Comparison of ENCODE assay signal across 15 cellular contexts in genomic region chr20:58313366-58313765, GRCh38. TPM values are rescaled to one million over a fixed set of nuclear protein-coding genes. Genes with fewer than 3 reads are reported as not detected.
DNase-seq lines count a peak whose midpoint lies in the region; ATAC-seq and TF ChIP-seq lines count a peak whose summit lies in the region.
"Had no signal": no experiment of that assay in that cellular context is flagged by ENCODE, and none has a peak within 500 bp of the region (broad histone marks: within the 10 kb centered on the region; RNA-seq: fewer than 3 reads in every experiment).

No MANE protein-coding gene starts in this region.

- H3K4me3 Mint-ChIP-seq in activated CD8-positive, alpha-beta memory T cell treated with anti-CD3 and anti-CD28 coated beads, Interleukin-2, amount 10 ng/mL, durations not matched to agents 7 days and 5 days, result peak overlapping the region; percentile 27
- H3K4me3 Mint-ChIP-seq in natural killer cell, result peak overlapping the region; percentile 75

- ATAC-seq in activated CD8-positive, alpha-beta memory T cell treated with anti-CD3 and anti-CD28 coated beads, Interleukin-2, amount 10 ng/mL, durations not matched to agents 7 days and 5 days, result no peak
- ATAC-seq in activated naive CD4-positive, alpha-beta T cell treated with anti-CD3 and anti-CD28 coated beads, Interleukin-2, amount 50 U/mL, for 72 hours, result peak; percentile 8 to 47
- peak in 2 of 3 donors; percentile 17 to 31 for ATAC-seq in natural killer cell
- ATAC-seq in GM18511 (IDR thresholded peaks at IDR 0.05; ENCODE audit: unreplicated experiment), result no peak
- no peak for ATAC-seq in GM21576 (IDR thresholded peaks at IDR 0.05; ENCODE audit: unreplicated experiment)
- ATAC-seq: A549 had no signal

- intact Hi-C loops in natural killer cell (cut with micrococcal nuclease), result no loop called here

- H3K27me3 Mint-ChIP-seq in activated CD8-positive, alpha-beta memory T cell treated with anti-CD3 and anti-CD28 coated beads, Interleukin-2, amount 10 ng/mL, durations not matched to agents 7 days and 5 days, result no peaks in the 10 kb centered on the region
- H3K27me3 Mint-ChIP-seq in natural killer cell (ENCODE audit: low read depth in 2 of 2), result no peaks in the 10 kb centered on the region

- CTCF ChIA-PET in activated CD8-positive, alpha-beta memory T cell treated with anti-CD3 and anti-CD28 coated beads, Interleukin-2, amount 10 ng/mL, durations not matched to agents 7 days and 5 days (lab: Charles Lee), result interaction anchor here (0.7 to 1.4 kb wide), 2 partner anchors 337 to 525 kb away, joined by 4 to 5 read pairs; partner anchors contain the start of gene STX16

- no peak for TF ChIP-seq CTCF in natural killer cell (IDR thresholded peaks at IDR 0.05)

- peak overlapping the region; percentile 84 for H3K27ac Mint-ChIP-seq in activated CD8-positive, alpha-beta memory T cell treated with anti-CD3 and anti-CD28 coated beads, Interleukin-2, amount 10 ng/mL, durations not matched to agents 7 days and 5 days
- H3K27ac Mint-ChIP-seq in activated naive CD4-positive, alpha-beta T cell treated with anti-CD3 and anti-CD28 coated beads, Interleukin-2, amount 50 U/mL, for 72 hours, result peak overlapping the region; percentile 85 to 88
- peak overlapping the region; percentile 78 to 83 for H3K27ac Mint-ChIP-seq in natural killer cell

- H3K4me1 Mint-ChIP-seq in activated CD8-positive, alpha-beta memory T cell treated with anti-CD3 and anti-CD28 coated beads, Interleukin-2, amount 10 ng/mL, durations not matched to agents 7 days and 5 days, result peaks cover 46% of the 10 kb centered on the region
- H3K4me1 Mint-ChIP-seq in natural killer cell, result peaks cover 56 to 58% of the 10 kb centered on the region in 2 donors

- DNase-seq in activated CD8-positive, alpha-beta memory T cell treated with anti-CD3 and anti-CD28 coated beads, Interleukin-2, amount 10 ng/mL, durations not matched to agents 7 days and 5 days, result peak; percentile 50
- DNase-seq in activated CD8-positive, alpha-beta memory T cell treated with anti-CD3 and anti-CD28 coated beads, Interleukin-2, amount 50 U/mL, for 4 hours, result no peak
- DNase-seq in MV-4-11 (lab: John Stamatoyannopoulos, UW) (peak; percentile 80), natural killer cell (no peak), Kasumi-1 (lab: John Stamatoyannopoulos, UW) (no peak)
- DNase-seq in activated naive CD4-positive, alpha-beta T cell treated with anti-CD3 and anti-CD28 coated beads, Interleukin-2, amount 50 U/mL, for 72 hours (ENCODE audit: low spot score in 2 of 2), result no peak
- DNase-seq: activated CD8-positive, alpha-beta memory T cell treated with anti-CD3 and anti-CD28 coated beads, Interleukin-2, amount 50 U/mL, for 48 hours; effector CD4-positive, alpha-beta T cell; foreskin melanocyte; NCI-H1417 treated with DMSO at 0.1 percent for 48 hours; NCI-H2227 treated with DMSO at 0.1 percent for 48 hours; stomach had no signal

- H3K9me3 Mint-ChIP-seq in activated CD8-positive, alpha-beta memory T cell treated with anti-CD3 and anti-CD28 coated beads, Interleukin-2, amount 10 ng/mL, durations not matched to agents 7 days and 5 days (ENCODE audit: low read depth), result no peaks in the 10 kb centered on the region
- no peaks in the 10 kb centered on the region for H3K9me3 Mint-ChIP-seq in activated naive CD4-positive, alpha-beta T cell treated with anti-CD3 and anti-CD28 coated beads, Interleukin-2, amount 50 U/mL, for 72 hours
- no peaks in the 10 kb centered on the region for H3K9me3 Mint-ChIP-seq in natural killer cell

- H3K36me3 Mint-ChIP-seq in activated CD8-positive, alpha-beta memory T cell treated with anti-CD3 and anti-CD28 coated beads, Interleukin-2, amount 10 ng/mL, durations not matched to agents 7 days and 5 days, result peaks cover 44% of the 10 kb centered on the region
- H3K36me3 Mint-ChIP-seq in activated naive CD4-positive, alpha-beta T cell treated with anti-CD3 and anti-CD28 coated beads, Interleukin-2, amount 50 U/mL, for 72 hours, result peaks cover 17 to 58% of the 10 kb centered on the region in 2 donors
- no peaks in the 10 kb centered on the region for H3K36me3 Mint-ChIP-seq in natural killer cell

RNA-seq across cellular contexts. Expression of gene RAB22A, which starts 3.9 kb away (rescaled TPM):
- 10 to 100 TPM; 13.2 to 14.7 TPM for total RNA-seq in activated CD8-positive, alpha-beta memory T cell treated with anti-CD3 and anti-CD28 coated beads, Interleukin-2, amount 10 ng/mL, durations not matched to agents 7 days and 5 days
- 10 to 100 TPM; 11.8 to 15.8 TPM for total RNA-seq in activated naive CD4-positive, alpha-beta T cell treated with anti-CD3 and anti-CD28 coated beads, Interleukin-2, amount 50 U/mL, for 72 hours
- 10 to 100 TPM; 19.6 to 29.8 (median 28.6) TPM for total RNA-seq in natural killer cell

Comparison
In these comparisons a context has a peak if more than half of its experiments do, and no peak if none do; other contexts are left out.
1. DNase-seq: peak in activated CD8-positive, alpha-beta memory T cell treated with anti-CD3 and anti-CD28 coated beads, Interleukin-2, amount 10 ng/mL, durations not matched to agents 7 days and 5 days (single experiment) and MV-4-11 (single experiment); none in activated CD8-positive, alpha-beta memory T cell treated with anti-CD3 and anti-CD28 coated beads, Interleukin-2, amount 50 U/mL, for 4 hours (single experiment), activated naive CD4-positive, alpha-beta T cell treated with anti-CD3 and anti-CD28 coated beads, Interleukin-2, amount 50 U/mL, for 72 hours (0 of 2), natural killer cell (single experiment) and Kasumi-1 (0 of 2).
2. ATAC-seq: peak in activated naive CD4-positive, alpha-beta T cell treated with anti-CD3 and anti-CD28 coated beads, Interleukin-2, amount 50 U/mL, for 72 hours (2 of 2) and natural killer cell (2 of 3); none in activated CD8-positive, alpha-beta memory T cell treated with anti-CD3 and anti-CD28 coated beads, Interleukin-2, amount 10 ng/mL, durations not matched to agents 7 days and 5 days (single experiment), GM18511 (single experiment) and GM21576 (single experiment).
3. Peak in every context shown above with its lines, with median percentiles within 50 percentile points of each other: H3K27ac Mint-ChIP-seq.